Comparison of ENCODE assay signal across 1 cellular context in the genomic region with DNA sequence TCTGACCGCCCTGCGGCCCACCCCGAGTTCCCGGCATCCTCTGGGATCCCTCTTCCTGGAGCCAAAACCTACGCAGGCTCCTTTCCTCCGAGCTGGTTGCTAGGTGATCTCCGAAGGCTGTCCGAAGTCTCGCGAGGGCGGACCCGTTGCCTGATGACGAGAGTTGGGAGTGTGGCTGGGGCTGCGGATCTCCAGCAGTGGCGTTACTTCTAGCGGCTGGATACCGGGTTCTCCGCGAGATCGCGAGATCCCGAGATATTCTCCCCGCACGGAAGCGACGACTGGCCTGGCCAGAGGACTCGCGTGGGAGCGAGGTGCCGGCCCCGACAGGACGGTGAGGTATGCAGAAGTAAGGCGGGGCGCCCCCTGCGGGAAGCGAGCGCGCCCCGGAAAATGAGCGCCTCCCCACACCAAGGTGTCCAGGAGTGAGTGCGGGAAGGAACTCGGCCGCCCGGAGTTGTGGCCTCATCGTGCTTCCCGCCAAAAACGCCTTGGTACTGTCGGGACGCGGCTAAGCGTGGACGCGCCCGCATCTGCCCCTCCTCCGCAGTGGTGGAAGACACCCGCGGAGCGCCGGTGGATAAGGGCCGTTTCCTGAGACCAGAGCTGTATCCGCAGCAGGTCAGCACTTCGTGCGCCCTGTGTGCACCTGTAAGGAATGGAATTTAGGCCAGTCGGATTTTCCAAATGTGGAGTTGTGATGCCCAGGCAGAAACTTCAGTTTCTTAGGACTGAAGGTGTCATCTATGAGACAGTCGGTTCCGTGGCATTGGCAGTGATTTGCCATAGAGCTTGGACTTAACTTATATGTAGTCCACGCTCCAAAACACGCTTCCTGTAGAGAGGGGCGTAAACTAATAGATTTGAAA.
A peak's percentile ranks its signal among the peaks of the same experiment; 100 is the strongest.
TF ChIP-seq lines count a peak whose summit lies in the region.

A gene (plus strand): TSS at position 146 of the 869 bp plus-strand sequence. CDS start 1,426 bp downstream, outside the sequence.

TF ChIP-seq in WTC11, 78 proteins besides CTCF, POLR2A, EP300 and RAD21 (continued from another document and continues in another):
- TF ChIP-seq ATF1 (CRISPR knock-in tag; IDR thresholded peaks at IDR 0.05): peak; percentile 54; the same call in 1 of the 2 replicates
- peak; percentile 92 for TF ChIP-seq ETV6 (CRISPR knock-in tag; IDR thresholded peaks at IDR 0.05)
- TF ChIP-seq GTF2I (CRISPR knock-in tag; conservative IDR thresholded peaks at IDR 0.05): no peak
- TF ChIP-seq, protein P1, sequence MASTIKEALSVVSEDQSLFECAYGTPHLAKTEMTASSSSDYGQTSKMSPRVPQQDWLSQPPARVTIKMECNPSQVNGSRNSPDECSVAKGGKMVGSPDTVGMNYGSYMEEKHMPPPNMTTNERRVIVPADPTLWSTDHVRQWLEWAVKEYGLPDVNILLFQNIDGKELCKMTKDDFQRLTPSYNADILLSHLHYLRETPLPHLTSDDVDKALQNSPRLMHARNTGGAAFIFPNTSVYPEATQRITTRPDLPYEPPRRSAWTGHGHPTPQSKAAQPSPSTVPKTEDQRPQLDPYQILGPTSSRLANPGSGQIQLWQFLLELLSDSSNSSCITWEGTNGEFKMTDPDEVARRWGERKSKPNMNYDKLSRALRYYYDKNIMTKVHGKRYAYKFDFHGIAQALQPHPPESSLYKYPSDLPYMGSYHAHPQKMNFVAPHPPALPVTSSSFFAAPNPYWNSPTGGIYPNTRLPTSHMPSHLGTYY (CRISPR knock-in tag; IDR thresholded peaks at IDR 0.05): no peak
- TF ChIP-seq, protein P2, sequence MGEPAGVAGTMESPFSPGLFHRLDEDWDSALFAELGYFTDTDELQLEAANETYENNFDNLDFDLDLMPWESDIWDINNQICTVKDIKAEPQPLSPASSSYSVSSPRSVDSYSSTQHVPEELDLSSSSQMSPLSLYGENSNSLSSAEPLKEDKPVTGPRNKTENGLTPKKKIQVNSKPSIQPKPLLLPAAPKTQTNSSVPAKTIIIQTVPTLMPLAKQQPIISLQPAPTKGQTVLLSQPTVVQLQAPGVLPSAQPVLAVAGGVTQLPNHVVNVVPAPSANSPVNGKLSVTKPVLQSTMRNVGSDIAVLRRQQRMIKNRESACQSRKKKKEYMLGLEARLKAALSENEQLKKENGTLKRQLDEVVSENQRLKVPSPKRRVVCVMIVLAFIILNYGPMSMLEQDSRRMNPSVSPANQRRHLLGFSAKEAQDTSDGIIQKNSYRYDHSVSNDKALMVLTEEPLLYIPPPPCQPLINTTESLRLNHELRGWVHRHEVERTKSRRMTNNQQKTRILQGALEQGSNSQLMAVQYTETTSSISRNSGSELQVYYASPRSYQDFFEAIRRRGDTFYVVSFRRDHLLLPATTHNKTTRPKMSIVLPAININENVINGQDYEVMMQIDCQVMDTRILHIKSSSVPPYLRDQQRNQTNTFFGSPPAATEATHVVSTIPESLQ (CRISPR knock-in tag; IDR thresholded peaks at IDR 0.05): no peak
- TF ChIP-seq, protein P3, sequence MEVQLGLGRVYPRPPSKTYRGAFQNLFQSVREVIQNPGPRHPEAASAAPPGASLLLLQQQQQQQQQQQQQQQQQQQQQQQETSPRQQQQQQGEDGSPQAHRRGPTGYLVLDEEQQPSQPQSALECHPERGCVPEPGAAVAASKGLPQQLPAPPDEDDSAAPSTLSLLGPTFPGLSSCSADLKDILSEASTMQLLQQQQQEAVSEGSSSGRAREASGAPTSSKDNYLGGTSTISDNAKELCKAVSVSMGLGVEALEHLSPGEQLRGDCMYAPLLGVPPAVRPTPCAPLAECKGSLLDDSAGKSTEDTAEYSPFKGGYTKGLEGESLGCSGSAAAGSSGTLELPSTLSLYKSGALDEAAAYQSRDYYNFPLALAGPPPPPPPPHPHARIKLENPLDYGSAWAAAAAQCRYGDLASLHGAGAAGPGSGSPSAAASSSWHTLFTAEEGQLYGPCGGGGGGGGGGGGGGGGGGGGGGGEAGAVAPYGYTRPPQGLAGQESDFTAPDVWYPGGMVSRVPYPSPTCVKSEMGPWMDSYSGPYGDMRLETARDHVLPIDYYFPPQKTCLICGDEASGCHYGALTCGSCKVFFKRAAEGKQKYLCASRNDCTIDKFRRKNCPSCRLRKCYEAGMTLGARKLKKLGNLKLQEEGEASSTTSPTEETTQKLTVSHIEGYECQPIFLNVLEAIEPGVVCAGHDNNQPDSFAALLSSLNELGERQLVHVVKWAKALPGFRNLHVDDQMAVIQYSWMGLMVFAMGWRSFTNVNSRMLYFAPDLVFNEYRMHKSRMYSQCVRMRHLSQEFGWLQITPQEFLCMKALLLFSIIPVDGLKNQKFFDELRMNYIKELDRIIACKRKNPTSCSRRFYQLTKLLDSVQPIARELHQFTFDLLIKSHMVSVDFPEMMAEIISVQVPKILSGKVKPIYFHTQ (CRISPR knock-in tag; IDR thresholded peaks at IDR 0.05): no peak
- TF ChIP-seq FOXJ3 (CRISPR knock-in tag; IDR thresholded peaks at IDR 0.05; ENCODE audit: borderline replicate concordance): no peak
- TF ChIP-seq NR1H2 (CRISPR knock-in tag; IDR thresholded peaks at IDR 0.05): no peak
- TF ChIP-seq, protein P4, sequence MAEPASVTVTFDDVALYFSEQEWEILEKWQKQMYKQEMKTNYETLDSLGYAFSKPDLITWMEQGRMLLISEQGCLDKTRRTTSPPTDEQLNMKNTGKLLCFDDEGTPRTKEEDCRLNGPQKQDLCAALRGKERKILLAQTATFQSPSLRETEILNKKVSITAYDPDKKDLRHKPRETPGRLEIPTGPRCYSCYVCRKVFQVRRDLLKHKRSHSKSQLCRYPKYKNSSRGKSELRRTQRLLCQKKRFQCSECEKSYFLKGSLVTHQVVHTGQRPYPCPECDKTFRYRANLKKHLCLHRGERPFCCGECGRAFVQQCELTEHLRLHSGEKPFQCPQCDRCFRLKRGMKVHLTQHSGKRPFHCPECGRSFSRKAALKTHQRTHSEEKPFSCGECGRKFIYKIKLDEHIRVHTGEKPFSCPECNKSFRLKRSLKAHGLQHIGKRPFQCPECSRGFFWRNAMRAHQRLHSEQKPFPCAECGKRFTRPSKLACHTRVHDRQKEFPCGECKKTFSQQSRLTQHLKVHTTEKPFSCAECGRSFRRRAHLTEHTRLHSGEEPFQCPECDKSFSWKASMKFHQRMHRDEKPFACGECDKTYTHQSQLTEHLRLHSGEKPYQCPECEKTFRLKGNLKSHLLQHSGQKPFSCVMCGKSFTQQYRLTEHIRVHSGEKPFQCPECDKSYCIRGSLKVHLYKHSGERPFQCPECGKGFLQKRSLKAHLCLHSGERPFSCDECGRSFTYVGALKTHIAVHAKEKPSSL (CRISPR knock-in tag; conservative IDR thresholded peaks at IDR 0.05): no peak
- TF ChIP-seq, protein P5, sequence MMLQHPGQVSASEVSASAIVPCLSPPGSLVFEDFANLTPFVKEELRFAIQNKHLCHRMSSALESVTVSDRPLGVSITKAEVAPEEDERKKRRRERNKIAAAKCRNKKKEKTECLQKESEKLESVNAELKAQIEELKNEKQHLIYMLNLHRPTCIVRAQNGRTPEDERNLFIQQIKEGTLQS (CRISPR knock-in tag; conservative IDR thresholded peaks at IDR 0.05): no peak
- TF ChIP-seq NFE2L1 (CRISPR knock-in tag; IDR thresholded peaks at IDR 0.05): peak; percentile 78; the same call in 1 of the 2 replicates
- peak; percentile 50; the same call in 1 of the 2 replicates for TF ChIP-seq RELA (CRISPR knock-in tag; IDR thresholded peaks at IDR 0.05; ENCODE audit: borderline replicate concordance)
- no peak for TF ChIP-seq ZNF138 (CRISPR knock-in tag; conservative IDR thresholded peaks at IDR 0.05)
- TF ChIP-seq, protein P6, sequence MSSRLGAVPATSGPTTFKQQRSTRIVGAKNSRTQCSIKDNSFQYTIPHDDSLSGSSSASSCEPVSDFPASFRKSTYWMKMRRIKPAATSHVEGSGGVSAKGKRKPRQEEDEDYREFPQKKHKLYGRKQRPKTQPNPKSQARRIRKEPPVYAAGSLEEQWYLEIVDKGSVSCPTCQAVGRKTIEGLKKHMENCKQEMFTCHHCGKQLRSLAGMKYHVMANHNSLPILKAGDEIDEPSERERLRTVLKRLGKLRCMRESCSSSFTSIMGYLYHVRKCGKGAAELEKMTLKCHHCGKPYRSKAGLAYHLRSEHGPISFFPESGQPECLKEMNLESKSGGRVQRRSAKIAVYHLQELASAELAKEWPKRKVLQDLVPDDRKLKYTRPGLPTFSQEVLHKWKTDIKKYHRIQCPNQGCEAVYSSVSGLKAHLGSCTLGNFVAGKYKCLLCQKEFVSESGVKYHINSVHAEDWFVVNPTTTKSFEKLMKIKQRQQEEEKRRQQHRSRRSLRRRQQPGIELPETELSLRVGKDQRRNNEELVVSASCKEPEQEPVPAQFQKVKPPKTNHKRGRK (CRISPR knock-in tag; IDR thresholded peaks at IDR 0.05; ENCODE audit: borderline replicate concordance): no peak
- TF ChIP-seq MYBL2 (CRISPR knock-in tag; IDR thresholded peaks at IDR 0.05): peak; percentile 71; the same call in 1 of the 2 replicates
- TF ChIP-seq, protein P7, sequence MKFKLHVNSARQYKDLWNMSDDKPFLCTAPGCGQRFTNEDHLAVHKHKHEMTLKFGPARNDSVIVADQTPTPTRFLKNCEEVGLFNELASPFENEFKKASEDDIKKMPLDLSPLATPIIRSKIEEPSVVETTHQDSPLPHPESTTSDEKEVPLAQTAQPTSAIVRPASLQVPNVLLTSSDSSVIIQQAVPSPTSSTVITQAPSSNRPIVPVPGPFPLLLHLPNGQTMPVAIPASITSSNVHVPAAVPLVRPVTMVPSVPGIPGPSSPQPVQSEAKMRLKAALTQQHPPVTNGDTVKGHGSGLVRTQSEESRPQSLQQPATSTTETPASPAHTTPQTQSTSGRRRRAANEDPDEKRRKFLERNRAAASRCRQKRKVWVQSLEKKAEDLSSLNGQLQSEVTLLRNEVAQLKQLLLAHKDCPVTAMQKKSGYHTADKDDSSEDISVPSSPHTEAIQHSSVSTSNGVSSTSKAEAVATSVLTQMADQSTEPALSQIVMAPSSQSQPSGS (CRISPR knock-in tag; IDR thresholded peaks at IDR 0.05; ENCODE audit: borderline replicate concordance, low read depth): no peak
- TF ChIP-seq JUN (CRISPR knock-in tag; IDR thresholded peaks at IDR 0.05): 0 out of 2 replicates have a peak, but pooled peaks have one; percentile 53
- no peak for TF ChIP-seq ZNF121 (CRISPR knock-in tag; IDR thresholded peaks at IDR 0.05)
- TF ChIP-seq NFYB (CRISPR knock-in tag; conservative IDR thresholded peaks at IDR 0.05; ENCODE audit: low read depth): no peak
- TF ChIP-seq, protein P8, sequence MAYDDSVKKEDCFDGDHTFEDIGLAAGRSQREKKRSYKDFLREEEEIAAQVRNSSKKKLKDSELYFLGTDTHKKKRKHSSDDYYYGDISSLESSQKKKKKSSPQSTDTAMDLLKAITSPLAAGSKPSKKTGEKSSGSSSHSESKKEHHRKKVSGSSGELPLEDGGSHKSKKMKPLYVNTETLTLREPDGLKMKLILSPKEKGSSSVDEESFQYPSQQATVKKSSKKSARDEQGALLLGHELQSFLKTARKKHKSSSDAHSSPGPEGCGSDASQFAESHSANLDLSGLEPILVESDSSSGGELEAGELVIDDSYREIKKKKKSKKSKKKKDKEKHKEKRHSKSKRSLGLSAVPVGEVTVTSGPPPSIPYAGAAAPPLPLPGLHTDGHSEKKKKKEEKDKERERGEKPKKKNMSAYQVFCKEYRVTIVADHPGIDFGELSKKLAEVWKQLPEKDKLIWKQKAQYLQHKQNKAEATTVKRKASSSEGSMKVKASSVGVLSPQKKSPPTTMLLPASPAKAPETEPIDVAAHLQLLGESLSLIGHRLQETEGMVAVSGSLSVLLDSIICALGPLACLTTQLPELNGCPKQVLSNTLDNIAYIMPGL (CRISPR knock-in tag; IDR thresholded peaks at IDR 0.05): peak; percentile 98
- TF ChIP-seq TEAD1 (CRISPR knock-in tag; IDR thresholded peaks at IDR 0.05): peak; percentile 24; the same call in 1 of the 2 replicates
- no peak for TF ChIP-seq ZNF671 (CRISPR knock-in tag; IDR thresholded peaks at IDR 0.05)
- TF ChIP-seq, protein P9, sequence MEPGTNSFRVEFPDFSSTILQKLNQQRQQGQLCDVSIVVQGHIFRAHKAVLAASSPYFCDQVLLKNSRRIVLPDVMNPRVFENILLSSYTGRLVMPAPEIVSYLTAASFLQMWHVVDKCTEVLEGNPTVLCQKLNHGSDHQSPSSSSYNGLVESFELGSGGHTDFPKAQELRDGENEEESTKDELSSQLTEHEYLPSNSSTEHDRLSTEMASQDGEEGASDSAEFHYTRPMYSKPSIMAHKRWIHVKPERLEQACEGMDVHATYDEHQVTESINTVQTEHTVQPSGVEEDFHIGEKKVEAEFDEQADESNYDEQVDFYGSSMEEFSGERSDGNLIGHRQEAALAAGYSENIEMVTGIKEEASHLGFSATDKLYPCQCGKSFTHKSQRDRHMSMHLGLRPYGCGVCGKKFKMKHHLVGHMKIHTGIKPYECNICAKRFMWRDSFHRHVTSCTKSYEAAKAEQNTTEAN (CRISPR knock-in tag; IDR thresholded peaks at IDR 0.05): no peak
- no peak for TF ChIP-seq NR2C2 (CRISPR knock-in tag; IDR thresholded peaks at IDR 0.05)
- TF ChIP-seq, protein P10, sequence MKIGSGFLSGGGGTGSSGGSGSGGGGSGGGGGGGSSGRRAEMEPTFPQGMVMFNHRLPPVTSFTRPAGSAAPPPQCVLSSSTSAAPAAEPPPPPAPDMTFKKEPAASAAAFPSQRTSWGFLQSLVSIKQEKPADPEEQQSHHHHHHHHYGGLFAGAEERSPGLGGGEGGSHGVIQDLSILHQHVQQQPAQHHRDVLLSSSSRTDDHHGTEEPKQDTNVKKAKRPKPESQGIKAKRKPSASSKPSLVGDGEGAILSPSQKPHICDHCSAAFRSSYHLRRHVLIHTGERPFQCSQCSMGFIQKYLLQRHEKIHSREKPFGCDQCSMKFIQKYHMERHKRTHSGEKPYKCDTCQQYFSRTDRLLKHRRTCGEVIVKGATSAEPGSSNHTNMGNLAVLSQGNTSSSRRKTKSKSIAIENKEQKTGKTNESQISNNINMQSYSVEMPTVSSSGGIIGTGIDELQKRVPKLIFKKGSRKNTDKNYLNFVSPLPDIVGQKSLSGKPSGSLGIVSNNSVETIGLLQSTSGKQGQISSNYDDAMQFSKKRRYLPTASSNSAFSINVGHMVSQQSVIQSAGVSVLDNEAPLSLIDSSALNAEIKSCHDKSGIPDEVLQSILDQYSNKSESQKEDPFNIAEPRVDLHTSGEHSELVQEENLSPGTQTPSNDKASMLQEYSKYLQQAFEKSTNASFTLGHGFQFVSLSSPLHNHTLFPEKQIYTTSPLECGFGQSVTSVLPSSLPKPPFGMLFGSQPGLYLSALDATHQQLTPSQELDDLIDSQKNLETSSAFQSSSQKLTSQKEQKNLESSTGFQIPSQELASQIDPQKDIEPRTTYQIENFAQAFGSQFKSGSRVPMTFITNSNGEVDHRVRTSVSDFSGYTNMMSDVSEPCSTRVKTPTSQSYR (CRISPR knock-in tag; IDR thresholded peaks at IDR 0.05): peak; percentile 80
- no peak for TF ChIP-seq TP53 (CRISPR knock-in tag; IDR thresholded peaks at IDR 0.05)
- TF ChIP-seq ZNF317 (CRISPR knock-in tag; IDR thresholded peaks at IDR 0.05; ENCODE audit: borderline replicate concordance, low read depth): no peak
- TF ChIP-seq ZNF416 (CRISPR knock-in tag; IDR thresholded peaks at IDR 0.05): no peak
- peak; percentile 70; the same call in 1 of the 2 replicates for TF ChIP-seq CREB1 (CRISPR knock-in tag; IDR thresholded peaks at IDR 0.05)
- no peak; the same call in 1 of the 2 replicates for TF ChIP-seq SMAD4 (CRISPR knock-in tag; IDR thresholded peaks at IDR 0.05)
- no peak for TF ChIP-seq NFATC4 (CRISPR knock-in tag; IDR thresholded peaks at IDR 0.05)
- no peak for TF ChIP-seq ESRRA (CRISPR knock-in tag; IDR thresholded peaks at IDR 0.05; ENCODE audit: borderline replicate concordance)
- peak; percentile 84; the same call in 1 of the 2 replicates for TF ChIP-seq KAT7 (CRISPR knock-in tag; IDR thresholded peaks at IDR 0.05; ENCODE audit: borderline replicate concordance)
